1 cellular context compared by ENCODE assay signal in the genomic region with DNA sequence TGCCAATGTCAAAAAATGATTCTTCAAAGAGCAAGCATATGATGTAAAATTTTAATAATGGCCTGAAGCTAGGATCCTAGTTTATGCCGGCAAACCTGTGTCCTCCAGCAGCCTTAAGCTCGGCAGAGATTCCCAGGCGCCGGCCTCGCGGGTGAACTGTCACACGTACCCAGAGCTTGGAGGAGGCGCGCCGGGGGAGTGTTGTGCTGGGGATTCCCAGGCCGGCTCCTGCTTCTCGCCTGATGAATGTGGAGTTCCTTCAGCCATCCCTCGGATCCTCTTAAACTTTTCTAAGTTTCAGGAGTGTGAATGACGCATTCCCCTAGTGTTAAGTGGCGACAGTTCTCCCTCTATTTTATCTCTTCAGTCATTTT.
TF ChIP-seq lines count a peak whose summit lies in the region.

No MANE protein-coding gene starts in this region.

TF ChIP-seq in GM12878, 131 proteins besides CTCF, POLR2A, EP300 and RAD21:
- TF ChIP-seq SMAD5 (IDR thresholded peaks at IDR 0.05; ENCODE audit: low read depth), result no peak
- no peak for TF ChIP-seq ETV6 (conservative IDR thresholded peaks at IDR 0.05 in 1 of 2, IDR thresholded peaks at IDR 0.05 in 1 of 2; ENCODE audit: borderline replicate concordance in 1 of 2, low read depth in 1 of 2)
